Comparison of ENCODE assay signal across 28 cellular contexts in genomic region chr20:34993941-34994508, GRCh38.
"Had no signal": no experiment of that assay in that cellular context is flagged by ENCODE, and none has a peak within 500 bp of the region (broad histone marks: within the 10 kb centered on the region; RNA-seq: fewer than 3 reads in every experiment).

No MANE protein-coding gene starts in this region.

- H3K4me3 ChIP-seq: esophagus squamous epithelium, hepatocyte, pancreas, prostate gland, thyroid gland, upper lobe of left lung, vagina had no signal

- H3K4me2 ChIP-seq: hepatocyte had no signal

- H3K9me3 ChIP-seq: esophagus squamous epithelium, pancreas, prostate gland, thyroid gland, upper lobe of left lung, vagina had no signal

- H3K27ac ChIP-seq: epithelial cell of prostate, esophagus squamous epithelium, hepatocyte, pancreas, prostate gland, thyroid gland, upper lobe of left lung, vagina, WERI-Rb-1 had no signal

- ATAC-seq: activated CD4-positive, CD25-positive, alpha-beta regulatory T cell treated with anti-CD3 and anti-CD28 coated beads, Interleukin-2, amount 50 U/mL, for 24 hours; activated naive CD8-positive, alpha-beta T cell treated with anti-CD3 and anti-CD28 coated beads, Interleukin-2, amount 50 U/mL, for 24 hours; pancreas; stimulated activated naive CD8-positive, alpha-beta T cell treated with anti-CD3 and anti-CD28 coated beads, Interleukin-15, Interleukin-2, amounts not matched to agents 100 U/mL and 50 U/mL, for 24 hours; T-helper 17 cell had no signal

- DNase-seq: activated CD4-positive, alpha-beta T cell treated with anti-CD3 and anti-CD28 coated beads for 48 hours; activated CD4-positive, alpha-beta T cell treated with anti-CD3 and anti-CD28 coated beads, Interleukin-2, amount 50 U/mL, for 48 hours; activated CD8-positive, alpha-beta memory T cell treated with anti-CD3 and anti-CD28 coated beads, Interleukin-2, amount 50 U/mL, for 48 hours; activated gamma-delta T cell; activated naive CD4-positive, alpha-beta T cell treated with anti-CD3 and anti-CD28 coated beads, Interleukin-2, amount 50 U/mL, for 16 hours; activated naive CD8-positive, alpha-beta T cell treated with anti-CD3 and anti-CD28 coated beads, Interleukin-2, amount 50 U/mL, for 24 hours; activated T-cell treated with anti-CD3 and anti-CD28 coated beads, Interleukin-2, amount 50 U/mL, for 24 hours; amygdala; dermis blood vessel endothelial cell; effector CD8-positive, alpha-beta T cell; esophagus squamous epithelium; foreskin melanocyte; islet precursor cell; naive B cell; nephron progenitor cell; stimulated activated CD4-positive, alpha-beta T cell treated with anti-CD3 and anti-CD28 coated beads, Interleukin-2, amount 100 ng/mL, for 48 hours; stimulated activated naive CD8-positive, alpha-beta T cell treated with anti-CD3 and anti-CD28 coated beads, Interleukin-15, Interleukin-2, amounts not matched to agents 100 U/mL and 50 U/mL, for 24 hours; T-helper 17 cell; T1000; thyroid gland; WERI-Rb-1 had no signal

- H3K4me1 ChIP-seq: pancreas, thyroid gland, vagina had no signal

- H3K27me3 ChIP-seq: esophagus squamous epithelium, hepatocyte, pancreas, thyroid gland, upper lobe of left lung, vagina had no signal

- H2AFZ ChIP-seq: hepatocyte had no signal
